22 cellular contexts compared by ENCODE assay signal in the genomic region with DNA sequence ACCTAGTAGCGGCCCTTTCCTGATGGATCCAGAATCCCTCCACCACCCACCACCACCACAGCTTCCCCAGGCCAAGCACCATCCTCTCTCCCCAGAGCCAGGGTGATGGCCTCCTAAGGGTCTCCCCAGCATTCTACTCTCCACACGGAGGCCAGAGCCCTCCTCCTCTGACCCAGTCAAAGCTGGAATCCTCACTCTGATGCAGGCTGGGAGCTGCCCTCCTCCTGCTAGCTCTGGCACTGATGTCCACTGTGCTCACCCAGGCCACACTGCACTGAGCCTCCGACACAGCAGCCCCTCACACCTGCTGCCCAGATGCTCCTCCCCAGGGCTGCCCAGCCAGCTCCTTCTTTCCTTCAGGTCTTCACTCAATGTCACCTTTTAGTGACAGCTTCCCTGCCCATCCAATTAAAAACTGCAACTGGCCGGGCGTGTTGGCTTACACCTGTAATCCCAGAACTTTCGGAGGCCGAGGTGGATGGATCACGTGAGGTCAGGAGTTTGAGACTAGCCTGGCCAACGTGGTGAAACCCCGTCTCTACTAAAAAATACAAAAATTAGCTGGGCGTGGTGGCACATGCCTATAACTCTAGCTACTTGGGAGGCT. TPM values are rescaled to one million over a fixed set of nuclear protein-coding genes. Genes with fewer than 3 reads are reported as not detected.
DNase-seq lines count a peak whose midpoint lies in the region; ATAC-seq and TF ChIP-seq lines count a peak whose summit lies in the region.
"Had no signal": no experiment of that assay in that cellular context is flagged by ENCODE, and none has a peak within 500 bp of the region (broad histone marks: within the 10 kb centered on the region; RNA-seq: fewer than 3 reads in every experiment).

No MANE protein-coding gene starts in this region.

- intact Hi-C loops in left ventricle myocardium superior (cut with micrococcal nuclease) (loop anchor here (10.0 kb wide), 1 partner anchor 115 kb away; no protein-coding TSS in a partner anchor), colonic mucosa (cut with DNase I) (loop anchor here (10.0 kb wide), 2 partner anchors 135 to 265 kb away; no protein-coding TSS in a partner anchor), testis (cut with DNase I; ENCODE audit: low total_unique reads) (loop anchor here (10.0 kb wide), 1 partner anchor 135 kb away; no protein-coding TSS in a partner anchor)

- H3K27me3 ChIP-seq in right atrium auricular region (no peaks in the 10 kb centered on the region), colonic mucosa (no peaks in the 10 kb centered on the region), muscle layer of colon (ENCODE audit: control insufficient read depth in 1 of 2, insufficient read depth in 2 of 2, low read length in 2 of 2) (no peaks in the 10 kb centered on the region), testis (no peaks in the 10 kb centered on the region)
- H3K27me3 ChIP-seq: adrenal gland, body of pancreas, SJSA1, upper lobe of left lung had no signal

- H3K9ac ChIP-seq in colonic mucosa (ENCODE audit: low read depth in 2 of 2, low read length in 2 of 2) (no peak overlapping the region), muscle layer of colon (ENCODE audit: low read length) (no peak overlapping the region)

- H3K4me1 ChIP-seq in right atrium auricular region (peaks cover 0 to 7% of the 10 kb centered on the region in 2 donors), colonic mucosa (no peaks in the 10 kb centered on the region), muscle layer of colon (ENCODE audit: insufficient read depth, low read length) (peaks cover 30% of the 10 kb centered on the region), testis (no peaks in the 10 kb centered on the region)
- H3K4me1 ChIP-seq: body of pancreas, Caco-2, SJSA1, upper lobe of left lung had no signal

- H3K36me3 ChIP-seq in right atrium auricular region, result no peaks in the 10 kb centered on the region
- H3K36me3 ChIP-seq in colonic mucosa, result no peaks in the 10 kb centered on the region
- no peaks in the 10 kb centered on the region for H3K36me3 ChIP-seq in muscle layer of colon (ENCODE audit: insufficient read depth, low read length)
- no peaks in the 10 kb centered on the region for H3K36me3 ChIP-seq in testis (ENCODE audit: low read depth, missing control alignments)
- H3K36me3 ChIP-seq: adrenal gland, SJSA1, upper lobe of left lung had no signal

- H3K4me3 ChIP-seq in right atrium auricular region, result no peak overlapping the region
- no peak overlapping the region for H3K4me3 ChIP-seq in colonic mucosa
- no peak overlapping the region for H3K4me3 ChIP-seq in muscle layer of colon (ENCODE audit: low read depth in 1 of 2, low read length in 2 of 2)
- no peak overlapping the region for H3K4me3 ChIP-seq in testis
- H3K4me3 ChIP-seq: adrenal gland; BLaER1 treated with 17β-estradiol and CSF1 and Interleukin-3, amounts not matched to agents 10 nM and 100 nM; body of pancreas; SJSA1; upper lobe of left lung had no signal

- no peak for ATAC-seq in left ventricle myocardium superior
- ATAC-seq: body of pancreas had no signal

- WGBS in testis, 2 donors, result 93 to 95% methylated on average over 10 to 11 of the region's 11 CpGs

- no peak for TF ChIP-seq POLR2A in testis (IDR thresholded peaks at IDR 0.05)

- no peaks in the 10 kb centered on the region for H3K9me3 ChIP-seq in right atrium auricular region
- no peaks in the 10 kb centered on the region for H3K9me3 ChIP-seq in colonic mucosa
- H3K9me3 ChIP-seq in muscle layer of colon (ENCODE audit: low read length), result no peaks in the 10 kb centered on the region
- H3K9me3 ChIP-seq in testis, result no peaks in the 10 kb centered on the region
- H3K9me3 ChIP-seq: adrenal gland, body of pancreas, Caco-2, SJSA1, upper lobe of left lung had no signal

- DNase-seq in right atrium auricular region (ENCODE audit: low spot score) (peak; percentile 43), left ventricle myocardium superior (no peak), colonic mucosa (peak; percentile 10), testis (peak; percentile 5), NCI-H128 (lab: John Stamatoyannopoulos, UW; ENCODE audit: unreplicated experiment) (no peak), HUDEP-2 (lab: John Stamatoyannopoulos, UW; ENCODE audit: unreplicated experiment in 76 of 76) (no peak)
- DNase-seq in activated effector memory CD4-positive, alpha-beta T cell treated with Interleukin-2 at 50 U/mL for 16 hours, result no peak
- DNase-seq: ACHN; activated CD4-positive, alpha-beta memory T cell treated with anti-CD3 and anti-CD28 coated beads, Interleukin-2, amount 10 ng/mL, durations not matched to agents 7 days and 5 days; activated naive CD4-positive, alpha-beta T cell treated with anti-CD3 and anti-CD28 coated beads for 36 hours; GDM1; KBM-7; occipital lobe; small intestine; stimulated activated CD4-positive, alpha-beta T cell treated with anti-CD3 and anti-CD28 coated beads, Interleukin-1b, Interleukin-23, amount 100 ng/mL, for 48 hours had no signal

- no peak overlapping the region for H3K27ac ChIP-seq in right atrium auricular region
- no peak overlapping the region for H3K27ac ChIP-seq in colonic mucosa
- peak overlapping the region; percentile 46 for H3K27ac ChIP-seq in muscle layer of colon (ENCODE audit: low read depth, low read length)
- no peak overlapping the region for H3K27ac ChIP-seq in testis
- H3K27ac ChIP-seq: adrenal gland; BLaER1 treated with 17β-estradiol and CSF1 and Interleukin-3, amounts not matched to agents 10 nM and 100 nM; body of pancreas; SJSA1; upper lobe of left lung had no signal

- TF ChIP-seq CTCF in right atrium auricular region (IDR thresholded peaks at IDR 0.05) (no peak), colonic mucosa (IDR thresholded peaks at IDR 0.05) (no peak), testis (IDR thresholded peaks at IDR 0.05) (no peak)

RNA-seq across cellular contexts. Expression of gene XXYLT1, which starts 21.0 kb away (rescaled TPM):
- 1 to 10 TPM; 4.6 to 6.7 TPM for total RNA-seq in right atrium auricular region
- 2.1 TPM for total RNA-seq in left ventricle myocardium superior
- 10 to 100 TPM in 1 of 2 donors, 1 to 10 TPM in 1; 8.3 to 10.9 TPM for total RNA-seq in colonic mucosa
- 10 to 100 TPM; 11.1 to 12.5 TPM for total RNA-seq in testis
- 7.2 TPM for polyA plus RNA-seq in testis (ENCODE audit: insufficient read depth, low read depth, low replicate concordance)

Comparison
In these comparisons a context has a peak if more than half of its experiments do, and no peak if none do; other contexts are left out.
1. DNase-seq: peak in right atrium auricular region (single experiment), colonic mucosa (single experiment) and testis (single experiment); none in left ventricle myocardium superior (single experiment), activated effector memory CD4-positive, alpha-beta T cell treated with Interleukin-2 at 50 U/mL for 16 hours (single experiment), NCI-H128 (single experiment) and HUDEP-2 (0 of 76).